In the genomic region with DNA sequence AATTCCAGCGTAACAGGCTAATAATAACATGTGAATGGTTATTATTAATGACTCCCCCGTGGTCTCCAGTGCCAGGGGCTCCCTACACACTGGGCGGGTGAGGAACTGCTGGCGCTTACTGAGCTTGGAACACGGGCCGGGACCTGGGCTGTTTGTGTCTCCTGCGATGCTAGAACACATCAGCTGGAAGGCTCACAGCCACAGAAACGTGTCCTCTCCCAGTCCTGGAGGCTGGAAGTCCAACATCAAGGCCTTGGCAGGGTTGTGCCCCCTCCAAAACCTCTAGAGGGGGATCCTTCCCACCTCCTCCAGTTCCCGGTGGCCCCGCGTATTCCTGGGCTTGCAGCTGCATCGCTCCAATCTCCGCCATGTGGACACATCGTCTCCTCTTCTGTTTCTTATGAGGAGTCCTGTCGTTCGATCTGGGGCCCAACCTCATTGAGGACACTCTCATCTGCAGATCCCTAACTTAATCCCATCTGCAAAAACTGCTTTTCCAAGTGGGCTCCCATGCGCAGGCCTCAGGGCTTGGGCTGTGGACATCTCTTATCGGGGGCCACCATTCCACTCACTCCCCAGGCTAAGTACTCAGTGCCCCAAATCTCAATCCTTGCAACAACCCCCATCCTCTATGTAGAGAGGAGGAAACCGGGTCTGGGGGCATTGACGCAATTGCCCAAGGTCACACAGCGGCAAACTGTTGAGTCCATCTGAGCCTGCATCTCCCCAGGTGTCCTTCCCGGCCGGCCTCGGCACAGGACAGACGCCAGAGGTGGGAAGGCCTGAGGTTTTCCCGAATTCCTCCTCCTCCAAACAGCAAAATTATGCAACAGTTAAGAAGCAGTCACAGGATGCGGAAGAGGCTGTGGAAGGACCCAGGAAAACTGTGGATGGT, we compare ENCODE assay signal across 13 cellular contexts.
DNase-seq lines count a peak whose midpoint lies in the region; ATAC-seq and TF ChIP-seq lines count a peak whose summit lies in the region.
"Had no signal": no experiment of that assay in that cellular context is flagged by ENCODE, and none has a peak within 500 bp of the region (broad histone marks: within the 10 kb centered on the region; RNA-seq: fewer than 3 reads in every experiment).

No MANE protein-coding gene starts in this region.

- peaks cover 6% of the 10 kb centered on the region for H3K27me3 ChIP-seq in RWPE2 (ENCODE audit: insufficient read depth, poor library complexity, severe bottlenecking)
- H3K27me3 ChIP-seq in transverse colon, result no peaks in the 10 kb centered on the region
- H3K27me3 ChIP-seq: BLaER1 treated with 17β-estradiol and CSF1 and Interleukin-3, amounts not matched to agents 10 nM and 100 nM had no signal

- no peak for TF ChIP-seq EP300 in transverse colon (IDR thresholded peaks at IDR 0.05; ENCODE audit: low read depth)

- no peak for ATAC-seq in activated naive CD8-positive, alpha-beta T cell treated with anti-CD3 and anti-CD28 coated beads, Interleukin-2, amount 10 ng/mL, durations not matched to agents 7 days and 5 days (ENCODE audit: low read depth)
- no peak for ATAC-seq in activated naive CD8-positive, alpha-beta T cell treated with anti-CD3 and anti-CD28 coated beads, Interleukin-2, amount 50 U/mL, for 24 hours
- ATAC-seq in RWPE2 (ENCODE audit: low read depth) (no peak), HG02763 (IDR thresholded peaks at IDR 0.05; ENCODE audit: unreplicated experiment) (no peak), HG02973 (IDR thresholded peaks at IDR 0.05; ENCODE audit: unreplicated experiment) (no peak), GM19023 (IDR thresholded peaks at IDR 0.05; ENCODE audit: unreplicated experiment) (no peak)

- intact Hi-C loops in transverse colon (cut with DNase I; ENCODE audit: low total_unique reads), result no loop called here

- H3K36me3 ChIP-seq in RWPE2 (ENCODE audit: low read depth), result no peaks in the 10 kb centered on the region
- no peaks in the 10 kb centered on the region for H3K36me3 ChIP-seq in transverse colon
- H3K36me3 ChIP-seq: BLaER1 treated with 17β-estradiol and CSF1 and Interleukin-3, amounts not matched to agents 10 nM and 100 nM had no signal

- 80 to 93% methylated on average over 1 to 27 of the region's 27 CpGs for WGBS in transverse colon (ENCODE audit: low coverage in 1 of 2), 2 donors

- H3K4me3 ChIP-seq in RWPE2 (ENCODE audit: severe bottlenecking) (no peak overlapping the region), transverse colon (no peak overlapping the region)
- H3K4me3 ChIP-seq: BLaER1 treated with 17β-estradiol and CSF1 and Interleukin-3, amounts not matched to agents 10 nM and 100 nM had no signal

- no peak for TF ChIP-seq CTCF in RWPE2 (IDR thresholded peaks at IDR 0.05; ENCODE audit: poor library complexity, severe bottlenecking)
- TF ChIP-seq CTCF in transverse colon (IDR thresholded peaks at IDR 0.05), result no peak

- peak; percentile 19 for DNase-seq in activated naive CD8-positive, alpha-beta T cell treated with anti-CD3 and anti-CD28 coated beads, Interleukin-2, amount 10 ng/mL, durations not matched to agents 7 days and 5 days
- no peak for DNase-seq in activated naive CD8-positive, alpha-beta T cell treated with anti-CD3 and anti-CD28 coated beads, Interleukin-2, amount 50 U/mL, for 24 hours
- DNase-seq in RWPE2 (ENCODE audit: low spot score) (peak; percentile 44), mesenteric fat pad (ENCODE audit: low spot score) (peak; percentile 81), transverse colon (peak; percentile 2)
- DNase-seq: ACHN; Calu3; CD4-positive, alpha-beta T cell; DMS 273 treated with DMSO at 0.1 percent for 48 hours had no signal

- no peaks in the 10 kb centered on the region for H3K9me3 Mint-ChIP-seq in activated naive CD8-positive, alpha-beta T cell treated with anti-CD3 and anti-CD28 coated beads, Interleukin-2, amount 10 ng/mL, durations not matched to agents 7 days and 5 days
- H3K9me3 Mint-ChIP-seq in activated naive CD8-positive, alpha-beta T cell treated with anti-CD3 and anti-CD28 coated beads, Interleukin-2, amount 50 U/mL, for 24 hours, result no peaks in the 10 kb centered on the region
- H3K9me3 Mint-ChIP-seq: CD4-positive, alpha-beta T cell had no signal

- H3K9me3 ChIP-seq in RWPE2 (ENCODE audit: severe bottlenecking) (no peaks in the 10 kb centered on the region), transverse colon (no peaks in the 10 kb centered on the region)
- H3K9me3 ChIP-seq: BLaER1 treated with 17β-estradiol and CSF1 and Interleukin-3, amounts not matched to agents 10 nM and 100 nM had no signal

- no peak for TF ChIP-seq POLR2A in transverse colon (IDR thresholded peaks at IDR 0.05)

- no peaks in the 10 kb centered on the region for H3K27me3 Mint-ChIP-seq in activated naive CD8-positive, alpha-beta T cell treated with anti-CD3 and anti-CD28 coated beads, Interleukin-2, amount 10 ng/mL, durations not matched to agents 7 days and 5 days
- no peaks in the 10 kb centered on the region for H3K27me3 Mint-ChIP-seq in activated naive CD8-positive, alpha-beta T cell treated with anti-CD3 and anti-CD28 coated beads, Interleukin-2, amount 50 U/mL, for 24 hours
- H3K27me3 Mint-ChIP-seq: CD4-positive, alpha-beta T cell had no signal

- H3K4me3 Mint-ChIP-seq in activated naive CD8-positive, alpha-beta T cell treated with anti-CD3 and anti-CD28 coated beads, Interleukin-2, amount 10 ng/mL, durations not matched to agents 7 days and 5 days, result no peak overlapping the region
- H3K4me3 Mint-ChIP-seq in activated naive CD8-positive, alpha-beta T cell treated with anti-CD3 and anti-CD28 coated beads, Interleukin-2, amount 50 U/mL, for 24 hours, result no peak overlapping the region
- H3K4me3 Mint-ChIP-seq: CD4-positive, alpha-beta T cell had no signal

- H3K27ac ChIP-seq in RWPE2 (ENCODE audit: poor library complexity, severe bottlenecking) (no peak overlapping the region), transverse colon (no peak overlapping the region)
- H3K27ac ChIP-seq: BLaER1 treated with 17β-estradiol and CSF1 and Interleukin-3, amounts not matched to agents 10 nM and 100 nM had no signal

- POLR2A ChIA-PET in activated naive CD8-positive, alpha-beta T cell treated with anti-CD3 and anti-CD28 coated beads, Interleukin-2, amount 10 ng/mL, durations not matched to agents 7 days and 5 days (lab: Charles Lee), result no interaction called here

- no peak overlapping the region for H3K27ac Mint-ChIP-seq in activated naive CD8-positive, alpha-beta T cell treated with anti-CD3 and anti-CD28 coated beads, Interleukin-2, amount 10 ng/mL, durations not matched to agents 7 days and 5 days
- H3K27ac Mint-ChIP-seq in activated naive CD8-positive, alpha-beta T cell treated with anti-CD3 and anti-CD28 coated beads, Interleukin-2, amount 50 U/mL, for 24 hours, result no peak overlapping the region
- H3K27ac Mint-ChIP-seq: CD4-positive, alpha-beta T cell had no signal

- H3K4me1 ChIP-seq in RWPE2 (ENCODE audit: insufficient read depth, poor library complexity, severe bottlenecking) (no peaks in the 10 kb centered on the region), transverse colon (no peaks in the 10 kb centered on the region)

- in situ Hi-C loops in transverse colon (cut with MboI; ENCODE audit: low pct_ligation_motif_present in 1 of 4, low pct_unique_long_range_greater_than_20kb in 1 of 4, low sequenced_read_pairs in 3 of 4), result no loop called here

- peaks cover 12% of the 10 kb centered on the region for H3K4me1 Mint-ChIP-seq in activated naive CD8-positive, alpha-beta T cell treated with anti-CD3 and anti-CD28 coated beads, Interleukin-2, amount 10 ng/mL, durations not matched to agents 7 days and 5 days
- H3K4me1 Mint-ChIP-seq in activated naive CD8-positive, alpha-beta T cell treated with anti-CD3 and anti-CD28 coated beads, Interleukin-2, amount 50 U/mL, for 24 hours, result peaks cover 4% of the 10 kb centered on the region

- no peaks in the 10 kb centered on the region for H3K36me3 Mint-ChIP-seq in activated naive CD8-positive, alpha-beta T cell treated with anti-CD3 and anti-CD28 coated beads, Interleukin-2, amount 10 ng/mL, durations not matched to agents 7 days and 5 days
- H3K36me3 Mint-ChIP-seq in activated naive CD8-positive, alpha-beta T cell treated with anti-CD3 and anti-CD28 coated beads, Interleukin-2, amount 50 U/mL, for 24 hours (ENCODE audit: low read depth), result no peaks in the 10 kb centered on the region
